Comparison of ENCODE assay signal across 23 cellular contexts in genomic region chr5:41817625-41818301, GRCh38.
"Had no signal": no experiment of that assay in that cellular context is flagged by ENCODE, and none has a peak within 500 bp of the region (broad histone marks: within the 10 kb centered on the region; RNA-seq: fewer than 3 reads in every experiment).

No MANE protein-coding gene starts in this region.

- H3K4me1 ChIP-seq: esophagus muscularis mucosa, suprapubic skin had no signal

- H3K4me3 Mint-ChIP-seq: activated naive CD4-positive, alpha-beta T cell treated with anti-CD3 and anti-CD28 coated beads, Interleukin-2, amount 50 U/mL, for 24 hours; central memory CD8-positive, alpha-beta T cell; natural killer cell treated with Interleukin-12 subunit alpha and Interleukin-12 subunit beta and Interleukin-15 and Interleukin-18, amount 100 ng/mL, for 72 hours; stimulated activated naive CD8-positive, alpha-beta T cell treated with anti-CD3 and anti-CD28 coated beads, Interleukin-15, Interleukin-2, amounts not matched to agents 100 ng/mL and 50 ng/mL, for 24 hours; T-helper 1 cell treated with Interleukin-12 subunit alpha and Interleukin-12 subunit beta and Interleukin-4 antibody, amounts not matched to agents 30 μg/mL and 1 μg/mL, for 36 hours; type B pancreatic cell had no signal

- H3K36me3 ChIP-seq: ascending aorta, esophagus muscularis mucosa, suprapubic skin had no signal

- H3K27me3 Mint-ChIP-seq: activated naive CD4-positive, alpha-beta T cell treated with anti-CD3 and anti-CD28 coated beads, Interleukin-2, amount 50 U/mL, for 24 hours; central memory CD8-positive, alpha-beta T cell; natural killer cell treated with Interleukin-12 subunit alpha and Interleukin-12 subunit beta and Interleukin-15 and Interleukin-18, amount 100 ng/mL, for 72 hours; stimulated activated naive CD8-positive, alpha-beta T cell treated with anti-CD3 and anti-CD28 coated beads, Interleukin-15, Interleukin-2, amounts not matched to agents 100 ng/mL and 50 ng/mL, for 24 hours; type B pancreatic cell had no signal

- H3K27me3 ChIP-seq: ascending aorta, esophagus muscularis mucosa, suprapubic skin had no signal

- H3K9me3 Mint-ChIP-seq: activated naive CD4-positive, alpha-beta T cell treated with anti-CD3 and anti-CD28 coated beads, Interleukin-2, amount 50 U/mL, for 24 hours; natural killer cell treated with Interleukin-12 subunit alpha and Interleukin-12 subunit beta and Interleukin-15 and Interleukin-18, amount 100 ng/mL, for 72 hours; type B pancreatic cell had no signal

- H3K27ac ChIP-seq: ascending aorta, esophagus muscularis mucosa, suprapubic skin had no signal

- ATAC-seq: activated CD4-positive, CD25-positive, alpha-beta regulatory T cell treated with anti-CD3 and anti-CD28 coated beads, Interleukin-2, amount 50 U/mL, for 24 hours; left lobe of liver; natural killer cell treated with Interleukin-12 subunit alpha and Interleukin-12 subunit beta and Interleukin-15 and Interleukin-18, amount 100 ng/mL, for 72 hours had no signal

- H3K4me3 ChIP-seq: ascending aorta, esophagus muscularis mucosa, lung, suprapubic skin had no signal

- H3K9me3 ChIP-seq: ascending aorta, esophagus muscularis mucosa, suprapubic skin had no signal

- DNase-seq: activated CD4-positive, alpha-beta T cell treated with anti-CD3 and anti-CD28 coated beads, Interleukin-2, amount 50 U/mL, for 1 hour; activated CD8-positive, alpha-beta memory T cell treated with anti-CD3 and anti-CD28 coated beads for 24 hours; activated CD8-positive, alpha-beta memory T cell treated with anti-CD3 and anti-CD28 coated beads, Interleukin-2, amount 50 U/mL, for 48 hours; activated effector memory CD4-positive, alpha-beta T cell treated with anti-CD3 and anti-CD28 coated beads, Interleukin-2, amount 50 U/mL, for 16 hours; activated T-cell treated with anti-CD3 and anti-CD28 coated beads, Interleukin-2, amount 50 U/mL, for 48 hours; effector CD8-positive, alpha-beta T cell; hippocampal formation; islet precursor cell; occipital lobe; retina; stimulated activated CD4-positive, alpha-beta T cell treated with anti-CD3 and anti-CD28 coated beads, Interleukin-2, amount 100 ng/mL, for 24 hours had no signal

- H3K27ac Mint-ChIP-seq: activated naive CD4-positive, alpha-beta T cell treated with anti-CD3 and anti-CD28 coated beads, Interleukin-2, amount 50 U/mL, for 24 hours; natural killer cell treated with Interleukin-12 subunit alpha and Interleukin-12 subunit beta and Interleukin-15 and Interleukin-18, amount 100 ng/mL, for 72 hours; stimulated activated naive CD8-positive, alpha-beta T cell treated with anti-CD3 and anti-CD28 coated beads, Interleukin-15, Interleukin-2, amounts not matched to agents 100 ng/mL and 50 ng/mL, for 24 hours; T-helper 1 cell treated with Interleukin-12 subunit alpha and Interleukin-12 subunit beta and Interleukin-4 antibody, amounts not matched to agents 30 μg/mL and 1 μg/mL, for 36 hours; type B pancreatic cell had no signal

- H3K36me3 Mint-ChIP-seq: natural killer cell treated with Interleukin-12 subunit alpha and Interleukin-12 subunit beta and Interleukin-15 and Interleukin-18, amount 100 ng/mL, for 72 hours; type B pancreatic cell had no signal
